ENCODE assay signal across 19 cellular contexts in genomic region chr3:158312560-158313141, GRCh38.
"Had no signal": no experiment of that assay in that cellular context is flagged by ENCODE, and none has a peak within 500 bp of the region (broad histone marks: within the 10 kb centered on the region; RNA-seq: fewer than 3 reads in every experiment).

No MANE protein-coding gene starts in this region.

- H3K27me3 Mint-ChIP-seq: activated CD4-positive, alpha-beta T cell treated with anti-CD3 and anti-CD28 coated beads, Interleukin-2, amount 10 ng/mL, durations not matched to agents 24 days and 14 days; memory B cell; stimulated activated memory B cell treated with anti-CD40 and anti-IgM and Interleukin-4, amounts not matched to agents 10 μg/mL and 1 μg/mL and 100 μg/mL, for 72 hours had no signal

- H3K4me1 Mint-ChIP-seq: activated CD4-positive, alpha-beta T cell treated with anti-CD3 and anti-CD28 coated beads, Interleukin-2, amount 10 ng/mL, durations not matched to agents 24 days and 14 days; memory B cell; nephron; stimulated activated memory B cell treated with anti-CD40 and anti-IgM and Interleukin-4, amounts not matched to agents 10 μg/mL and 1 μg/mL and 100 μg/mL, for 72 hours had no signal

- H3K27ac ChIP-seq: dorsolateral prefrontal cortex, left ventricle myocardium inferior, thyroid gland, uterus had no signal

- H3K36me3 ChIP-seq: left ventricle myocardium inferior, thyroid gland, uterus had no signal

- H3K4me3 Mint-ChIP-seq: activated CD4-positive, alpha-beta T cell treated with anti-CD3 and anti-CD28 coated beads, Interleukin-2, amount 10 ng/mL, durations not matched to agents 24 days and 14 days; activated CD8-positive, alpha-beta T cell treated with anti-CD3 and anti-CD28 coated beads, Interleukin-2, amount 10 ng/mL, durations not matched to agents 7 days and 5 days; activated T-cell treated with anti-CD3 and anti-CD28 coated beads, Interleukin-2, amount 50 U/mL, for 72 hours; endodermal cell; memory B cell; nephron; stimulated activated memory B cell treated with anti-CD40 and anti-IgM and Interleukin-4, amounts not matched to agents 10 μg/mL and 1 μg/mL and 100 μg/mL, for 72 hours had no signal

- H3K9me3 Mint-ChIP-seq: activated CD4-positive, alpha-beta T cell treated with anti-CD3 and anti-CD28 coated beads, Interleukin-2, amount 10 ng/mL, durations not matched to agents 24 days and 14 days; activated naive CD4-positive, alpha-beta T cell treated with anti-CD3 and anti-CD28 coated beads, Interleukin-2, amount 50 U/mL, for 72 hours; activated T-cell treated with anti-CD3 and anti-CD28 coated beads, Interleukin-2, amount 50 U/mL, for 72 hours; endodermal cell; memory B cell; nephron; stimulated activated memory B cell treated with anti-CD40 and anti-IgM and Interleukin-4, amounts not matched to agents 10 μg/mL and 1 μg/mL and 100 μg/mL, for 72 hours had no signal

- H3K4me1 ChIP-seq: left ventricle myocardium inferior, thyroid gland, uterus had no signal

- H3K9me3 ChIP-seq: left ventricle myocardium inferior, thyroid gland, uterus had no signal

- ATAC-seq: activated CD8-positive, alpha-beta T cell treated with anti-CD3 and anti-CD28 coated beads, Interleukin-2, amount 10 ng/mL, durations not matched to agents 7 days and 5 days; activated T-cell treated with anti-CD3 and anti-CD28 coated beads, Interleukin-2, amount 50 U/mL, for 72 hours; stimulated activated memory B cell treated with anti-CD40 and anti-IgM and Interleukin-4, amounts not matched to agents 10 μg/mL and 1 μg/mL and 100 μg/mL, for 72 hours had no signal

- H3K27ac Mint-ChIP-seq: activated CD4-positive, alpha-beta T cell treated with anti-CD3 and anti-CD28 coated beads, Interleukin-2, amount 10 ng/mL, durations not matched to agents 24 days and 14 days; activated CD8-positive, alpha-beta T cell treated with anti-CD3 and anti-CD28 coated beads, Interleukin-2, amount 10 ng/mL, durations not matched to agents 7 days and 5 days; activated naive CD4-positive, alpha-beta T cell treated with anti-CD3 and anti-CD28 coated beads, Interleukin-2, amount 50 U/mL, for 72 hours; activated T-cell treated with anti-CD3 and anti-CD28 coated beads, Interleukin-2, amount 50 U/mL, for 72 hours; endodermal cell; memory B cell; nephron; stimulated activated memory B cell treated with anti-CD40 and anti-IgM and Interleukin-4, amounts not matched to agents 10 μg/mL and 1 μg/mL and 100 μg/mL, for 72 hours had no signal

- H3K36me3 Mint-ChIP-seq: activated naive CD4-positive, alpha-beta T cell treated with anti-CD3 and anti-CD28 coated beads, Interleukin-2, amount 50 U/mL, for 72 hours had no signal

- H3K27me3 ChIP-seq: dorsolateral prefrontal cortex, thyroid gland, uterus had no signal

- DNase-seq: activated CD4-positive, alpha-beta T cell treated with anti-CD3 and anti-CD28 coated beads, Interleukin-2, amount 10 ng/mL, durations not matched to agents 24 days and 14 days; activated CD4-positive, CD25-positive, alpha-beta regulatory T cell; activated CD8-positive, alpha-beta memory T cell treated with anti-CD3 and anti-CD28 coated beads, Interleukin-2, amount 50 U/mL, for 4 hours; activated CD8-positive, alpha-beta T cell treated with anti-CD3 and anti-CD28 coated beads, Interleukin-2, amount 10 ng/mL, durations not matched to agents 7 days and 5 days; activated gamma-delta T cell; activated T-cell treated with anti-CD3 and anti-CD28 coated beads, Interleukin-2, amount 50 U/mL, for 72 hours; amniotic stem cell; dorsolateral prefrontal cortex; endodermal cell; hypothalamus; left ventricle myocardium inferior; occipital lobe; stimulated activated CD4-positive, alpha-beta T cell treated with anti-CD3 and anti-CD28 coated beads, Interleukin-2, amount 100 ng/mL, for 48 hours; thyroid gland; uterus had no signal

- H3K4me3 ChIP-seq: dorsolateral prefrontal cortex, left ventricle myocardium inferior, thyroid gland, uterus had no signal
